ENCODE assay signal across 5 cellular contexts in genomic region chr20:925516-925915, GRCh38. TPM values are rescaled to one million over a fixed set of nuclear protein-coding genes. Genes with fewer than 3 reads are reported as not detected.
"Had no signal": no experiment of that assay in that cellular context is flagged by ENCODE, and none has a peak within 500 bp of the region (broad histone marks: within the 10 kb centered on the region; RNA-seq: fewer than 3 reads in every experiment).

No MANE protein-coding gene starts in this region.

- ATAC-seq: GM23338 had no signal

- H3K27ac ChIP-seq: HL-60 had no signal

- H3K4me3 ChIP-seq: GM23338 had no signal

- DNase-seq: H9, HCEC 1CT had no signal

- H3K4me2 ChIP-seq: GM23338 had no signal

- H2AFZ ChIP-seq: GM23338 had no signal

RNA-seq across cellular contexts. Expression of gene ANGPT4, which starts 9.4 kb away (rescaled TPM):
- total RNA-seq: HepG2 had no signal
